Comparison of ENCODE assay signal across 1 cellular context in the genomic region with DNA sequence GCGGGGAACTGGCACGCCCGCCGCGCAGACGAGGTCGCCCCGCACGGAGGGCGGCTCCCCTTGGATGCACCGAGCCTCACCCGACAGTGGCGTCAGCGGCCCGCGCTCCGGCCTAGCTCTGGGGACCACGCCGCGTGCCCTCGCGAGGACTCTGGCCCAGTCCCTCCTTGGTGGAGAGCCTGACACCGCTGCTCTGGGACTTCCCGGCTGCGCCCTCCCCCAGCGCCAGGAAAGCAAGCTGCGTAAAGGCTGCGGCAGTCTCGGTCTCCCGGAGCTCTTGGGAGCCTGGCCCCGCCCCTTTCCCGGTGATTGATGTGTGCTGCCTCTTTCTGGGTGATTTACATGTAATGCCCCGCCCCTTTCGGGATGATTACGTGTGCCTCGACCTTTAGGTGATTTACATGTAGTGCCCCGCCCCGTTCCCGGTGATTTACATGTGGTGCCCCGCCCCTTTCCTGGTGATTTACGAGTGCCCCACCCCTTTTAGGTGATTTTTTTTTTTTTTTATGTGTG.
TF ChIP-seq lines count a peak whose summit lies in the region.

A gene (minus strand): TSS at position 248 of the 513 bp plus-strand sequence. CDS start 252 bp downstream, outside the sequence.

TF ChIP-seq in GM12878, 131 proteins besides CTCF, POLR2A, EP300 and RAD21 (continued from another document and continues in another):
- TF ChIP-seq BCL11A (IDR thresholded peaks at IDR 0.05; ENCODE audit: low read depth, low read length) (no peak), ZNF207 (IDR thresholded peaks at IDR 0.05; ENCODE audit: borderline replicate concordance) (peak; percentile 81; the same call in 1 of the 2 replicates), CBFB (IDR thresholded peaks at IDR 0.05; ENCODE audit: low read depth) (no peak), FOXM1 (IDR thresholded peaks at IDR 0.05; ENCODE audit: low read depth, low read length) (no peak), SIX5 (IDR thresholded peaks at IDR 0.05; ENCODE audit: low read depth, low read length, severe bottlenecking) (no peak), KLF5 (IDR thresholded peaks at IDR 0.05; ENCODE audit: partially characterized antibody) (peak; percentile 31), STAT3 (IDR thresholded peaks at IDR 0.05; ENCODE audit: low read depth, low read length) (no peak), ASH2L (IDR thresholded peaks at IDR 0.05; ENCODE audit: borderline replicate concordance, low read depth) (no peak), RB1 (IDR thresholded peaks at IDR 0.05; ENCODE audit: borderline replicate concordance) (no peak; the same call in 1 of the 2 replicates), SP1 (IDR thresholded peaks at IDR 0.05; ENCODE audit: low read depth, low read length) (no peak), YY1 (IDR thresholded peaks at IDR 0.05; ENCODE audit: low read depth, low read length) (no peak), EED (IDR thresholded peaks at IDR 0.05; ENCODE audit: low read depth) (0 out of 2 replicates have a peak, but pooled peaks have one; percentile 26), CHD1 (IDR thresholded peaks at IDR 0.05; ENCODE audit: low read depth, low read length) (no peak), IKZF2 (IDR thresholded peaks at IDR 0.05) (no peak), EZH2 (IDR thresholded peaks at IDR 0.05; ENCODE audit: borderline replicate concordance, control insufficient read depth, low read depth, low read length) (no peak), MXI1 (IDR thresholded peaks at IDR 0.05; ENCODE audit: low read depth, low read length) (peak; percentile 56), POU2F2 (IDR thresholded peaks at IDR 0.05; ENCODE audit: borderline replicate concordance, low read depth, low read length) (no peak; the same call in 1 of the 3 replicates), CHD2 (IDR thresholded peaks at IDR 0.05; ENCODE audit: borderline replicate concordance, low read depth, low read length) (no peak; the same call in 1 of the 2 replicates), ZNF274 (IDR thresholded peaks at IDR 0.05; ENCODE audit: insufficient read depth, insufficient read length) (no peak), NR2F1 (conservative IDR thresholded peaks at IDR 0.05) (peak; percentile 35; the same call in 1 of the 2 replicates), SPI1 (IDR thresholded peaks at IDR 0.05; ENCODE audit: borderline replicate concordance, insufficient read depth, low read depth, low read length) (no peak)
- TF ChIP-seq, protein P1, sequence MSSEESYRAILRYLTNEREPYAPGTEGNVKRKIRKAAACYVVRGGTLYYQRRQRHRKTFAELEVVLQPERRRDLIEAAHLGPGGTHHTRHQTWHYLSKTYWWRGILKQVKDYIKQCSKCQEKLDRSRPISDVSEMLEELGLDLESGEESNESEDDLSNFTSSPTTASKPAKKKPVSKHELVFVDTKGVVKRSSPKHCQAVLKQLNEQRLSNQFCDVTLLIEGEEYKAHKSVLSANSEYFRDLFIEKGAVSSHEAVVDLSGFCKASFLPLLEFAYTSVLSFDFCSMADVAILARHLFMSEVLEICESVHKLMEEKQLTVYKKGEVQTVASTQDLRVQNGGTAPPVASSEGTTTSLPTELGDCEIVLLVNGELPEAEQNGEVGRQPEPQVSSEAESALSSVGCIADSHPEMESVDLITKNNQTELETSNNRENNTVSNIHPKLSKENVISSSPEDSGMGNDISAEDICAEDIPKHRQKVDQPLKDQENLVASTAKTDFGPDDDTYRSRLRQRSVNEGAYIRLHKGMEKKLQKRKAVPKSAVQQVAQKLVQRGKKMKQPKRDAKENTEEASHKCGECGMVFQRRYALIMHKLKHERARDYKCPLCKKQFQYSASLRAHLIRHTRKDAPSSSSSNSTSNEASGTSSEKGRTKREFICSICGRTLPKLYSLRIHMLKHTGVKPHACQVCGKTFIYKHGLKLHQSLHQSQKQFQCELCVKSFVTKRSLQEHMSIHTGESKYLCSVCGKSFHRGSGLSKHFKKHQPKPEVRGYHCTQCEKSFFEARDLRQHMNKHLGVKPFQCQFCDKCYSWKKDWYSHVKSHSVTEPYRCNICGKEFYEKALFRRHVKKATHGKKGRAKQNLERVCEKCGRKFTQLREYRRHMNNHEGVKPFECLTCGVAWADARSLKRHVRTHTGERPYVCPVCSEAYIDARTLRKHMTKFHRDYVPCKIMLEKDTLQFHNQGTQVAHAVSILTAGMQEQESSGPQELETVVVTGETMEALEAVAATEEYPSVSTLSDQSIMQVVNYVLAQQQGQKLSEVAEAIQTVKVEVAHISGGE (CRISPR knock-in tag; IDR thresholded peaks at IDR 0.05) = no peak
- TF ChIP-seq, protein P2, sequence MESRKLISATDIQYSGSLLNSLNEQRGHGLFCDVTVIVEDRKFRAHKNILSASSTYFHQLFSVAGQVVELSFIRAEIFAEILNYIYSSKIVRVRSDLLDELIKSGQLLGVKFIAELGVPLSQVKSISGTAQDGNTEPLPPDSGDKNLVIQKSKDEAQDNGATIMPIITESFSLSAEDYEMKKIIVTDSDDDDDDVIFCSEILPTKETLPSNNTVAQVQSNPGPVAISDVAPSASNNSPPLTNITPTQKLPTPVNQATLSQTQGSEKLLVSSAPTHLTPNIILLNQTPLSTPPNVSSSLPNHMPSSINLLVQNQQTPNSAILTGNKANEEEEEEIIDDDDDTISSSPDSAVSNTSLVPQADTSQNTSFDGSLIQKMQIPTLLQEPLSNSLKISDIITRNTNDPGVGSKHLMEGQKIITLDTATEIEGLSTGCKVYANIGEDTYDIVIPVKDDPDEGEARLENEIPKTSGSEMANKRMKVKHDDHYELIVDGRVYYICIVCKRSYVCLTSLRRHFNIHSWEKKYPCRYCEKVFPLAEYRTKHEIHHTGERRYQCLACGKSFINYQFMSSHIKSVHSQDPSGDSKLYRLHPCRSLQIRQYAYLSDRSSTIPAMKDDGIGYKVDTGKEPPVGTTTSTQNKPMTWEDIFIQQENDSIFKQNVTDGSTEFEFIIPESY (IDR thresholded peaks at IDR 0.05) = no peak
- TF ChIP-seq, protein P3, sequence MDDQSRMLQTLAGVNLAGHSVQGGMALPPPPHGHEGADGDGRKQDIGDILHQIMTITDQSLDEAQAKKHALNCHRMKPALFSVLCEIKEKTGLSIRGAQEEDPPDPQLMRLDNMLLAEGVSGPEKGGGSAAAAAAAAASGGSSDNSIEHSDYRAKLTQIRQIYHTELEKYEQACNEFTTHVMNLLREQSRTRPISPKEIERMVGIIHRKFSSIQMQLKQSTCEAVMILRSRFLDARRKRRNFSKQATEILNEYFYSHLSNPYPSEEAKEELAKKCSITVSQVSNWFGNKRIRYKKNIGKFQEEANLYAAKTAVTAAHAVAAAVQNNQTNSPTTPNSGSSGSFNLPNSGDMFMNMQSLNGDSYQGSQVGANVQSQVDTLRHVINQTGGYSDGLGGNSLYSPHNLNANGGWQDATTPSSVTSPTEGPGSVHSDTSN (IDR thresholded peaks at IDR 0.05; ENCODE audit: insufficient replicate concordance, low read depth, low read length) = peak; percentile 89
- TF ChIP-seq, protein P4, sequence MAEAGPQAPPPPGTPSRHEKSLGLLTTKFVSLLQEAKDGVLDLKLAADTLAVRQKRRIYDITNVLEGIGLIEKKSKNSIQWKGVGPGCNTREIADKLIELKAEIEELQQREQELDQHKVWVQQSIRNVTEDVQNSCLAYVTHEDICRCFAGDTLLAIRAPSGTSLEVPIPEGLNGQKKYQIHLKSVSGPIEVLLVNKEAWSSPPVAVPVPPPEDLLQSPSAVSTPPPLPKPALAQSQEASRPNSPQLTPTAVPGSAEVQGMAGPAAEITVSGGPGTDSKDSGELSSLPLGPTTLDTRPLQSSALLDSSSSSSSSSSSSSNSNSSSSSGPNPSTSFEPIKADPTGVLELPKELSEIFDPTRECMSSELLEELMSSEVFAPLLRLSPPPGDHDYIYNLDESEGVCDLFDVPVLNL (IDR thresholded peaks at IDR 0.05; ENCODE audit: low read depth, low read length) = no peak
- TF ChIP-seq, protein P5, sequence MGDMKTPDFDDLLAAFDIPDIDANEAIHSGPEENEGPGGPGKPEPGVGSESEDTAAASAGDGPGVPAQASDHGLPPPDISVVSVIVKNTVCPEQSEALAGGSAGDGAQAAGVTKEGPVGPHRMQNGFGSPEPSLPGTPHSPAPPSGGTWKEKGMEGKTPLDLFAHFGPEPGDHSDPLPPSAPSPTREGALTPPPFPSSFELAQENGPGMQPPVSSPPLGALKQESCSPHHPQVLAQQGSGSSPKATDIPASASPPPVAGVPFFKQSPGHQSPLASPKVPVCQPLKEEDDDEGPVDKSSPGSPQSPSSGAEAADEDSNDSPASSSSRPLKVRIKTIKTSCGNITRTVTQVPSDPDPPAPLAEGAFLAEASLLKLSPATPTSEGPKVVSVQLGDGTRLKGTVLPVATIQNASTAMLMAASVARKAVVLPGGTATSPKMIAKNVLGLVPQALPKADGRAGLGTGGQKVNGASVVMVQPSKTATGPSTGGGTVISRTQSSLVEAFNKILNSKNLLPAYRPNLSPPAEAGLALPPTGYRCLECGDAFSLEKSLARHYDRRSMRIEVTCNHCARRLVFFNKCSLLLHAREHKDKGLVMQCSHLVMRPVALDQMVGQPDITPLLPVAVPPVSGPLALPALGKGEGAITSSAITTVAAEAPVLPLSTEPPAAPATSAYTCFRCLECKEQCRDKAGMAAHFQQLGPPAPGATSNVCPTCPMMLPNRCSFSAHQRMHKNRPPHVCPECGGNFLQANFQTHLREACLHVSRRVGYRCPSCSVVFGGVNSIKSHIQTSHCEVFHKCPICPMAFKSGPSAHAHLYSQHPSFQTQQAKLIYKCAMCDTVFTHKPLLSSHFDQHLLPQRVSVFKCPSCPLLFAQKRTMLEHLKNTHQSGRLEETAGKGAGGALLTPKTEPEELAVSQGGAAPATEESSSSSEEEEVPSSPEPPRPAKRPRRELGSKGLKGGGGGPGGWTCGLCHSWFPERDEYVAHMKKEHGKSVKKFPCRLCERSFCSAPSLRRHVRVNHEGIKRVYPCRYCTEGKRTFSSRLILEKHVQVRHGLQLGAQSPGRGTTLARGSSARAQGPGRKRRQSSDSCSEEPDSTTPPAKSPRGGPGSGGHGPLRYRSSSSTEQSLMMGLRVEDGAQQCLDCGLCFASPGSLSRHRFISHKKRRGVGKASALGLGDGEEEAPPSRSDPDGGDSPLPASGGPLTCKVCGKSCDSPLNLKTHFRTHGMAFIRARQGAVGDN (IDR thresholded peaks at IDR 0.05) = peak; percentile 93
- TF ChIP-seq, protein P6, sequence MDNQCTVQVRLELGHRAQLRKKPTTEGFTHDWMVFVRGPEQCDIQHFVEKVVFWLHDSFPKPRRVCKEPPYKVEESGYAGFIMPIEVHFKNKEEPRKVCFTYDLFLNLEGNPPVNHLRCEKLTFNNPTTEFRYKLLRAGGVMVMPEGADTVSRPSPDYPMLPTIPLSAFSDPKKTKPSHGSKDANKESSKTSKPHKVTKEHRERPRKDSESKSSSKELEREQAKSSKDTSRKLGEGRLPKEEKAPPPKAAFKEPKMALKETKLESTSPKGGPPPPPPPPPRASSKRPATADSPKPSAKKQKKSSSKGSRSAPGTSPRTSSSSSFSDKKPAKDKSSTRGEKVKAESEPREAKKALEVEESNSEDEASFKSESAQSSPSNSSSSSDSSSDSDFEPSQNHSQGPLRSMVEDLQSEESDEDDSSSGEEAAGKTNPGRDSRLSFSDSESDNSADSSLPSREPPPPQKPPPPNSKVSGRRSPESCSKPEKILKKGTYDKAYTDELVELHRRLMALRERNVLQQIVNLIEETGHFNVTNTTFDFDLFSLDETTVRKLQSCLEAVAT (IDR thresholded peaks at IDR 0.05) = peak; percentile 55; the same call in 1 of the 2 replicates
- TF ChIP-seq, protein P7, sequence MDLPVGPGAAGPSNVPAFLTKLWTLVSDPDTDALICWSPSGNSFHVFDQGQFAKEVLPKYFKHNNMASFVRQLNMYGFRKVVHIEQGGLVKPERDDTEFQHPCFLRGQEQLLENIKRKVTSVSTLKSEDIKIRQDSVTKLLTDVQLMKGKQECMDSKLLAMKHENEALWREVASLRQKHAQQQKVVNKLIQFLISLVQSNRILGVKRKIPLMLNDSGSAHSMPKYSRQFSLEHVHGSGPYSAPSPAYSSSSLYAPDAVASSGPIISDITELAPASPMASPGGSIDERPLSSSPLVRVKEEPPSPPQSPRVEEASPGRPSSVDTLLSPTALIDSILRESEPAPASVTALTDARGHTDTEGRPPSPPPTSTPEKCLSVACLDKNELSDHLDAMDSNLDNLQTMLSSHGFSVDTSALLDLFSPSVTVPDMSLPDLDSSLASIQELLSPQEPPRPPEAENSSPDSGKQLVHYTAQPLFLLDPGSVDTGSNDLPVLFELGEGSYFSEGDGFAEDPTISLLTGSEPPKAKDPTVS (IDR thresholded peaks at IDR 0.05; ENCODE audit: low read depth, low read length) = no peak
- TF ChIP-seq, protein P8, sequence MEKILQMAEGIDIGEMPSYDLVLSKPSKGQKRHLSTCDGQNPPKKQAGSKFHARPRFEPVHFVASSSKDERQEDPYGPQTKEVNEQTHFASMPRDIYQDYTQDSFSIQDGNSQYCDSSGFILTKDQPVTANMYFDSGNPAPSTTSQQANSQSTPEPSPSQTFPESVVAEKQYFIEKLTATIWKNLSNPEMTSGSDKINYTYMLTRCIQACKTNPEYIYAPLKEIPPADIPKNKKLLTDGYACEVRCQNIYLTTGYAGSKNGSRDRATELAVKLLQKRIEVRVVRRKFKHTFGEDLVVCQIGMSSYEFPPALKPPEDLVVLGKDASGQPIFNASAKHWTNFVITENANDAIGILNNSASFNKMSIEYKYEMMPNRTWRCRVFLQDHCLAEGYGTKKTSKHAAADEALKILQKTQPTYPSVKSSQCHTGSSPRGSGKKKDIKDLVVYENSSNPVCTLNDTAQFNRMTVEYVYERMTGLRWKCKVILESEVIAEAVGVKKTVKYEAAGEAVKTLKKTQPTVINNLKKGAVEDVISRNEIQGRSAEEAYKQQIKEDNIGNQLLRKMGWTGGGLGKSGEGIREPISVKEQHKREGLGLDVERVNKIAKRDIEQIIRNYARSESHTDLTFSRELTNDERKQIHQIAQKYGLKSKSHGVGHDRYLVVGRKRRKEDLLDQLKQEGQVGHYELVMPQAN (conservative IDR thresholded peaks at IDR 0.05) = no peak
- TF ChIP-seq, protein P9, sequence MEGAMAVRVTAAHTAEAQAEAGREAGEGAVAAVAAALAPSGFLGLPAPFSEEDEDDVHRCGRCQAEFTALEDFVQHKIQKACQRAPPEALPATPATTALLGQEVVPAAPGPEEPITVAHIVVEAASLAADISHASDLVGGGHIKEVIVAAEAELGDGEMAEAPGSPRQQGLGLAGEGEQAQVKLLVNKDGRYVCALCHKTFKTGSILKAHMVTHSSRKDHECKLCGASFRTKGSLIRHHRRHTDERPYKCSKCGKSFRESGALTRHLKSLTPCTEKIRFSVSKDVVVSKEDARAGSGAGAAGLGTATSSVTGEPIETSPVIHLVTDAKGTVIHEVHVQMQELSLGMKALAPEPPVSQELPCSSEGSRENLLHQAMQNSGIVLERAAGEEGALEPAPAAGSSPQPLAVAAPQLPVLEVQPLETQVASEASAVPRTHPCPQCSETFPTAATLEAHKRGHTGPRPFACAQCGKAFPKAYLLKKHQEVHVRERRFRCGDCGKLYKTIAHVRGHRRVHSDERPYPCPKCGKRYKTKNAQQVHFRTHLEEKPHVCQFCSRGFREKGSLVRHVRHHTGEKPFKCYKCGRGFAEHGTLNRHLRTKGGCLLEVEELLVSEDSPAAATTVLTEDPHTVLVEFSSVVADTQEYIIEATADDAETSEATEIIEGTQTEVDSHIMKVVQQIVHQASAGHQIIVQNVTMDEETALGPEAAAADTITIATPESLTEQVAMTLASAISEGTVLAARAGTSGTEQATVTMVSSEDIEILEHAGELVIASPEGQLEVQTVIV (IDR thresholded peaks at IDR 0.05; ENCODE audit: borderline replicate concordance, partially characterized antibody) = no peak
